In genomic region chr14:38207830-38208815, GRCh38 we compare ENCODE assay signal across 1 cellular context.
TF ChIP-seq lines count a peak whose summit lies in the region.

A gene with protein sequence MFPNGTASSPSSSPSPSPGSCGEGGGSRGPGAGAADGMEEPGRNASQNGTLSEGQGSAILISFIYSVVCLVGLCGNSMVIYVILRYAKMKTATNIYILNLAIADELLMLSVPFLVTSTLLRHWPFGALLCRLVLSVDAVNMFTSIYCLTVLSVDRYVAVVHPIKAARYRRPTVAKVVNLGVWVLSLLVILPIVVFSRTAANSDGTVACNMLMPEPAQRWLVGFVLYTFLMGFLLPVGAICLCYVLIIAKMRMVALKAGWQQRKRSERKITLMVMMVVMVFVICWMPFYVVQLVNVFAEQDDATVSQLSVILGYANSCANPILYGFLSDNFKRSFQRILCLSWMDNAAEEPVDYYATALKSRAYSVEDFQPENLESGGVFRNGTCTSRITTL (plus strand): TSS chr14:38207904. CDS start chr14:38209390, 1,486 bp downstream.

TF ChIP-seq in WTC11, 78 proteins besides CTCF, POLR2A, EP300 and RAD21 (continued from another document and continues in another):
- TF ChIP-seq, protein P1, sequence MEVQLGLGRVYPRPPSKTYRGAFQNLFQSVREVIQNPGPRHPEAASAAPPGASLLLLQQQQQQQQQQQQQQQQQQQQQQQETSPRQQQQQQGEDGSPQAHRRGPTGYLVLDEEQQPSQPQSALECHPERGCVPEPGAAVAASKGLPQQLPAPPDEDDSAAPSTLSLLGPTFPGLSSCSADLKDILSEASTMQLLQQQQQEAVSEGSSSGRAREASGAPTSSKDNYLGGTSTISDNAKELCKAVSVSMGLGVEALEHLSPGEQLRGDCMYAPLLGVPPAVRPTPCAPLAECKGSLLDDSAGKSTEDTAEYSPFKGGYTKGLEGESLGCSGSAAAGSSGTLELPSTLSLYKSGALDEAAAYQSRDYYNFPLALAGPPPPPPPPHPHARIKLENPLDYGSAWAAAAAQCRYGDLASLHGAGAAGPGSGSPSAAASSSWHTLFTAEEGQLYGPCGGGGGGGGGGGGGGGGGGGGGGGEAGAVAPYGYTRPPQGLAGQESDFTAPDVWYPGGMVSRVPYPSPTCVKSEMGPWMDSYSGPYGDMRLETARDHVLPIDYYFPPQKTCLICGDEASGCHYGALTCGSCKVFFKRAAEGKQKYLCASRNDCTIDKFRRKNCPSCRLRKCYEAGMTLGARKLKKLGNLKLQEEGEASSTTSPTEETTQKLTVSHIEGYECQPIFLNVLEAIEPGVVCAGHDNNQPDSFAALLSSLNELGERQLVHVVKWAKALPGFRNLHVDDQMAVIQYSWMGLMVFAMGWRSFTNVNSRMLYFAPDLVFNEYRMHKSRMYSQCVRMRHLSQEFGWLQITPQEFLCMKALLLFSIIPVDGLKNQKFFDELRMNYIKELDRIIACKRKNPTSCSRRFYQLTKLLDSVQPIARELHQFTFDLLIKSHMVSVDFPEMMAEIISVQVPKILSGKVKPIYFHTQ (CRISPR knock-in tag; IDR thresholded peaks at IDR 0.05) = peak; percentile 90
- TF ChIP-seq CREM (CRISPR knock-in tag; IDR thresholded peaks at IDR 0.05) (0 out of 2 replicates have a peak, but pooled peaks have one; percentile 64), NR3C1 (CRISPR knock-in tag; conservative IDR thresholded peaks at IDR 0.05; ENCODE audit: low read depth) (0 out of 2 replicates have a peak, but pooled peaks have one; percentile 13), E2F4 (CRISPR knock-in tag; IDR thresholded peaks at IDR 0.05; ENCODE audit: borderline replicate concordance, low read depth) (no peak), NR1H2 (CRISPR knock-in tag; IDR thresholded peaks at IDR 0.05) (no peak), CREB1 (CRISPR knock-in tag; IDR thresholded peaks at IDR 0.05) (no peak), ZNF423 (CRISPR knock-in tag; IDR thresholded peaks at IDR 0.05) (no peak), KAT7 (CRISPR knock-in tag; IDR thresholded peaks at IDR 0.05; ENCODE audit: borderline replicate concordance) (no peak), ZNF232 (CRISPR knock-in tag; IDR thresholded peaks at IDR 0.05) (no peak), JUN (CRISPR knock-in tag; IDR thresholded peaks at IDR 0.05) (no peak), SMAD3 (CRISPR knock-in tag; IDR thresholded peaks at IDR 0.05; ENCODE audit: borderline replicate concordance) (no peak; the same call in 1 of the 2 replicates), NFATC4 (CRISPR knock-in tag; IDR thresholded peaks at IDR 0.05) (peak; percentile 85), ERG (CRISPR knock-in tag; IDR thresholded peaks at IDR 0.05) (peak; percentile 42; the same call in 1 of the 2 replicates), ZNF121 (CRISPR knock-in tag; IDR thresholded peaks at IDR 0.05) (no peak), JAZF1 (CRISPR knock-in tag; IDR thresholded peaks at IDR 0.05) (no peak), ELF4 (CRISPR knock-in tag; IDR thresholded peaks at IDR 0.05; ENCODE audit: low read depth) (no peak), CBFB (CRISPR knock-in tag; IDR thresholded peaks at IDR 0.05; ENCODE audit: low read depth) (no peak), MLX (CRISPR knock-in tag; IDR thresholded peaks at IDR 0.05) (no peak), EMX1 (CRISPR knock-in tag; IDR thresholded peaks at IDR 0.05) (peak; percentile 89), IRF2 (CRISPR knock-in tag; IDR thresholded peaks at IDR 0.05; ENCODE audit: borderline replicate concordance, low read depth) (no peak), ZNF317 (CRISPR knock-in tag; IDR thresholded peaks at IDR 0.05; ENCODE audit: borderline replicate concordance, low read depth) (no peak), RELA (CRISPR knock-in tag; IDR thresholded peaks at IDR 0.05; ENCODE audit: borderline replicate concordance) (no peak), NR2C2 (CRISPR knock-in tag; IDR thresholded peaks at IDR 0.05) (no peak), FOXJ3 (CRISPR knock-in tag; IDR thresholded peaks at IDR 0.05; ENCODE audit: borderline replicate concordance) (no peak), MYBL2 (CRISPR knock-in tag; IDR thresholded peaks at IDR 0.05) (no peak), FOXK1 (CRISPR knock-in tag; IDR thresholded peaks at IDR 0.05) (no peak), HMGXB4 (CRISPR knock-in tag; IDR thresholded peaks at IDR 0.05) (0 out of 2 replicates have a peak, but pooled peaks have one; percentile 32), HMGA2 (CRISPR knock-in tag; IDR thresholded peaks at IDR 0.05) (no peak), ETV6 (CRISPR knock-in tag; IDR thresholded peaks at IDR 0.05) (no peak), ZSCAN18 (CRISPR knock-in tag; IDR thresholded peaks at IDR 0.05) (no peak), ATF1 (CRISPR knock-in tag; IDR thresholded peaks at IDR 0.05) (no peak), ZNF671 (CRISPR knock-in tag; IDR thresholded peaks at IDR 0.05) (peak; percentile 71), GABPB1 (CRISPR knock-in tag; IDR thresholded peaks at IDR 0.05) (no peak), RORB (CRISPR knock-in tag; IDR thresholded peaks at IDR 0.05) (no peak), ZNF138 (CRISPR knock-in tag; conservative IDR thresholded peaks at IDR 0.05) (no peak), TP53 (CRISPR knock-in tag; IDR thresholded peaks at IDR 0.05) (no peak), ZNF416 (CRISPR knock-in tag; IDR thresholded peaks at IDR 0.05) (peak; percentile 56; the same call in 1 of the 2 replicates), ZBTB21 (CRISPR knock-in tag; IDR thresholded peaks at IDR 0.05; ENCODE audit: borderline replicate concordance) (peak; percentile 42; the same call in 1 of the 2 replicates)
- TF ChIP-seq, protein P2, sequence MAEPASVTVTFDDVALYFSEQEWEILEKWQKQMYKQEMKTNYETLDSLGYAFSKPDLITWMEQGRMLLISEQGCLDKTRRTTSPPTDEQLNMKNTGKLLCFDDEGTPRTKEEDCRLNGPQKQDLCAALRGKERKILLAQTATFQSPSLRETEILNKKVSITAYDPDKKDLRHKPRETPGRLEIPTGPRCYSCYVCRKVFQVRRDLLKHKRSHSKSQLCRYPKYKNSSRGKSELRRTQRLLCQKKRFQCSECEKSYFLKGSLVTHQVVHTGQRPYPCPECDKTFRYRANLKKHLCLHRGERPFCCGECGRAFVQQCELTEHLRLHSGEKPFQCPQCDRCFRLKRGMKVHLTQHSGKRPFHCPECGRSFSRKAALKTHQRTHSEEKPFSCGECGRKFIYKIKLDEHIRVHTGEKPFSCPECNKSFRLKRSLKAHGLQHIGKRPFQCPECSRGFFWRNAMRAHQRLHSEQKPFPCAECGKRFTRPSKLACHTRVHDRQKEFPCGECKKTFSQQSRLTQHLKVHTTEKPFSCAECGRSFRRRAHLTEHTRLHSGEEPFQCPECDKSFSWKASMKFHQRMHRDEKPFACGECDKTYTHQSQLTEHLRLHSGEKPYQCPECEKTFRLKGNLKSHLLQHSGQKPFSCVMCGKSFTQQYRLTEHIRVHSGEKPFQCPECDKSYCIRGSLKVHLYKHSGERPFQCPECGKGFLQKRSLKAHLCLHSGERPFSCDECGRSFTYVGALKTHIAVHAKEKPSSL (CRISPR knock-in tag; conservative IDR thresholded peaks at IDR 0.05) = peak; percentile 22; the same call in 1 of the 2 replicates
- TF ChIP-seq, protein P3, sequence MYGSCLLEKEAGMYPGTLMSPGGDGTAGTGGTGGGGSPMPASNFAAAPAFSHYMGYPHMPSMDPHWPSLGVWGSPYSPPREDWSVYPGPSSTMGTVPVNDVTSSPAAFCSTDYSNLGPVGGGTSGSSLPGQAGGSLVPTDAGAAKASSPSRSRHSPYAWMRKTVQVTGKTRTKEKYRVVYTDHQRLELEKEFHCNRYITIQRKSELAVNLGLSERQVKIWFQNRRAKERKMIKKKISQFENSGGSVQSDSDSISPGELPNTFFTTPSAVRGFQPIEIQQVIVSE (CRISPR knock-in tag; IDR thresholded peaks at IDR 0.05; ENCODE audit: borderline replicate concordance) = no peak
- TF ChIP-seq, protein P4, sequence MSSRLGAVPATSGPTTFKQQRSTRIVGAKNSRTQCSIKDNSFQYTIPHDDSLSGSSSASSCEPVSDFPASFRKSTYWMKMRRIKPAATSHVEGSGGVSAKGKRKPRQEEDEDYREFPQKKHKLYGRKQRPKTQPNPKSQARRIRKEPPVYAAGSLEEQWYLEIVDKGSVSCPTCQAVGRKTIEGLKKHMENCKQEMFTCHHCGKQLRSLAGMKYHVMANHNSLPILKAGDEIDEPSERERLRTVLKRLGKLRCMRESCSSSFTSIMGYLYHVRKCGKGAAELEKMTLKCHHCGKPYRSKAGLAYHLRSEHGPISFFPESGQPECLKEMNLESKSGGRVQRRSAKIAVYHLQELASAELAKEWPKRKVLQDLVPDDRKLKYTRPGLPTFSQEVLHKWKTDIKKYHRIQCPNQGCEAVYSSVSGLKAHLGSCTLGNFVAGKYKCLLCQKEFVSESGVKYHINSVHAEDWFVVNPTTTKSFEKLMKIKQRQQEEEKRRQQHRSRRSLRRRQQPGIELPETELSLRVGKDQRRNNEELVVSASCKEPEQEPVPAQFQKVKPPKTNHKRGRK (CRISPR knock-in tag; IDR thresholded peaks at IDR 0.05; ENCODE audit: borderline replicate concordance) = no peak
- TF ChIP-seq, protein P5, sequence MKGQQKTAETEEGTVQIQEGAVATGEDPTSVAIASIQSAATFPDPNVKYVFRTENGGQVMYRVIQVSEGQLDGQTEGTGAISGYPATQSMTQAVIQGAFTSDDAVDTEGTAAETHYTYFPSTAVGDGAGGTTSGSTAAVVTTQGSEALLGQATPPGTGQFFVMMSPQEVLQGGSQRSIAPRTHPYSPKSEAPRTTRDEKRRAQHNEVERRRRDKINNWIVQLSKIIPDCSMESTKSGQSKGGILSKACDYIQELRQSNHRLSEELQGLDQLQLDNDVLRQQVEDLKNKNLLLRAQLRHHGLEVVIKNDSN (CRISPR knock-in tag; IDR thresholded peaks at IDR 0.05) = peak; percentile 91
- TF ChIP-seq, protein P6, sequence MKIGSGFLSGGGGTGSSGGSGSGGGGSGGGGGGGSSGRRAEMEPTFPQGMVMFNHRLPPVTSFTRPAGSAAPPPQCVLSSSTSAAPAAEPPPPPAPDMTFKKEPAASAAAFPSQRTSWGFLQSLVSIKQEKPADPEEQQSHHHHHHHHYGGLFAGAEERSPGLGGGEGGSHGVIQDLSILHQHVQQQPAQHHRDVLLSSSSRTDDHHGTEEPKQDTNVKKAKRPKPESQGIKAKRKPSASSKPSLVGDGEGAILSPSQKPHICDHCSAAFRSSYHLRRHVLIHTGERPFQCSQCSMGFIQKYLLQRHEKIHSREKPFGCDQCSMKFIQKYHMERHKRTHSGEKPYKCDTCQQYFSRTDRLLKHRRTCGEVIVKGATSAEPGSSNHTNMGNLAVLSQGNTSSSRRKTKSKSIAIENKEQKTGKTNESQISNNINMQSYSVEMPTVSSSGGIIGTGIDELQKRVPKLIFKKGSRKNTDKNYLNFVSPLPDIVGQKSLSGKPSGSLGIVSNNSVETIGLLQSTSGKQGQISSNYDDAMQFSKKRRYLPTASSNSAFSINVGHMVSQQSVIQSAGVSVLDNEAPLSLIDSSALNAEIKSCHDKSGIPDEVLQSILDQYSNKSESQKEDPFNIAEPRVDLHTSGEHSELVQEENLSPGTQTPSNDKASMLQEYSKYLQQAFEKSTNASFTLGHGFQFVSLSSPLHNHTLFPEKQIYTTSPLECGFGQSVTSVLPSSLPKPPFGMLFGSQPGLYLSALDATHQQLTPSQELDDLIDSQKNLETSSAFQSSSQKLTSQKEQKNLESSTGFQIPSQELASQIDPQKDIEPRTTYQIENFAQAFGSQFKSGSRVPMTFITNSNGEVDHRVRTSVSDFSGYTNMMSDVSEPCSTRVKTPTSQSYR (CRISPR knock-in tag; IDR thresholded peaks at IDR 0.05) = no peak
